19 cellular contexts compared by ENCODE assay signal in genomic region chr5:112165399-112165798, GRCh38.
DNase-seq lines count a peak whose midpoint lies in the region; ATAC-seq and TF ChIP-seq lines count a peak whose summit lies in the region.
"Had no signal": no experiment of that assay in that cellular context is flagged by ENCODE, and none has a peak within 500 bp of the region (broad histone marks: within the 10 kb centered on the region; RNA-seq: fewer than 3 reads in every experiment).

No MANE protein-coding gene starts in this region.

- peaks cover 14% of the 10 kb centered on the region for H4K20me1 ChIP-seq in hepatocyte (ENCODE audit: insufficient read depth, poor library complexity, severe bottlenecking)

- H3K4me1 ChIP-seq in RWPE2 (ENCODE audit: insufficient read depth, poor library complexity, severe bottlenecking) (peaks cover 11% of the 10 kb centered on the region), hepatocyte (ENCODE audit: insufficient read depth) (peaks cover 18% of the 10 kb centered on the region)

- peak; percentile 4; the same call in 1 of the 3 replicates for ATAC-seq in RWPE2 (ENCODE audit: low read depth)
- no peak for ATAC-seq in GM18858 (IDR thresholded peaks at IDR 0.05; ENCODE audit: unreplicated experiment)
- ATAC-seq: effector memory CD8-positive, alpha-beta T cell had no signal

- H3K4me3 ChIP-seq in RWPE2 (ENCODE audit: severe bottlenecking) = no peak overlapping the region
- H3K4me3 ChIP-seq in hepatocyte = no peak overlapping the region
- H3K4me3 ChIP-seq: MG63, right atrium auricular region, SJSA1, tibial artery had no signal

- H3K9me3 ChIP-seq in RWPE2 (ENCODE audit: severe bottlenecking) = no peaks in the 10 kb centered on the region
- no peaks in the 10 kb centered on the region for H3K9me3 ChIP-seq in hepatocyte (ENCODE audit: low read depth)
- H3K9me3 ChIP-seq: MG63, right atrium auricular region, SJSA1, tibial artery had no signal

- DNase-seq in ELR (ENCODE audit: low read depth) (peak; percentile 25), RWPE2 (ENCODE audit: low spot score) (no peak), hepatocyte (ENCODE audit: low spot score) (no peak), anterior cingulate cortex (lab: John Stamatoyannopoulos, UW) (no peak)
- DNase-seq in effector CD4-positive, alpha-beta T cell = no peak
- DNase-seq: activated CD4-positive, alpha-beta memory T cell treated with anti-CD3 and anti-CD28 coated beads for 36 hours; activated naive CD4-positive, alpha-beta T cell; activated T-cell treated with anti-CD3 and anti-CD28 coated beads, Interleukin-2, amount 50 U/mL, for 1 hour; CD8-positive, alpha-beta memory T cell; effector memory CD8-positive, alpha-beta T cell; mammary epithelial cell; MG63; NCI-H146; stimulated activated CD4-positive, alpha-beta T cell treated with anti-CD3 and anti-CD28 coated beads, Interleukin-15, amount 100 ng/mL, for 24 hours; tibial artery had no signal

- TF ChIP-seq CTCF in 22Rv1 (IDR thresholded peaks at IDR 0.05) = no peak
- TF ChIP-seq CTCF in RWPE2 (IDR thresholded peaks at IDR 0.05; ENCODE audit: poor library complexity, severe bottlenecking) = no peak
- no peak for TF ChIP-seq CTCF in hepatocyte (IDR thresholded peaks at IDR 0.05; ENCODE audit: poor library complexity)

- H3K27me3 ChIP-seq in RWPE2 (ENCODE audit: insufficient read depth, poor library complexity, severe bottlenecking) (no peaks in the 10 kb centered on the region), hepatocyte (no peaks in the 10 kb centered on the region)
- H3K27me3 ChIP-seq: MG63, right atrium auricular region, SJSA1, tibial artery had no signal

- 82% methylated on average over 3 of the region's 3 CpGs for WGBS in hepatocyte (ENCODE audit: low lambda C conversion rate, missing lambda C conversion rate)

- peak overlapping the region; percentile 73 for H3K27ac ChIP-seq in 22Rv1
- peak overlapping the region; percentile 15 for H3K27ac ChIP-seq in RWPE2 (ENCODE audit: poor library complexity, severe bottlenecking)
- H3K27ac ChIP-seq in hepatocyte = peak overlapping the region; percentile 66
- H3K27ac ChIP-seq: right atrium auricular region, SJSA1, tibial artery had no signal

- H3K36me3 ChIP-seq in RWPE2 (ENCODE audit: low read depth) = peaks cover 58% of the 10 kb centered on the region
- no peaks in the 10 kb centered on the region for H3K36me3 ChIP-seq in hepatocyte (replicated peaks; ENCODE audit: insufficient read depth, low read depth)

- H3K9me2 ChIP-seq in hepatocyte (replicated peaks; ENCODE audit: insufficient read depth) = no peaks in the 10 kb centered on the region

- H2AFZ ChIP-seq in hepatocyte = no peak overlapping the region

- peaks cover 19% of the 10 kb centered on the region for H3K79me2 ChIP-seq in hepatocyte

- H3K4me2 ChIP-seq in hepatocyte = no peak overlapping the region

Comparison
In these comparisons a context has a peak if more than half of its experiments do, and no peak if none do; other contexts are left out.
1. H3K27ac ChIP-seq: peak in every context shown above with its lines; median percentile 73 in 22Rv1; 66 in hepatocyte; 15 in RWPE2.